In genomic region chr22:25852223-25852622, GRCh38 we compare ENCODE assay signal across 24 cellular contexts.
A peak's percentile ranks its signal among the peaks of the same experiment; 100 is the strongest.
DNase-seq lines count a peak whose midpoint lies in the region; ATAC-seq, FAIRE-seq and TF ChIP-seq lines count a peak whose summit lies in the region.
"Had no signal": no experiment of that assay in that cellular context is flagged by ENCODE, and none has a peak within 500 bp of the region (broad histone marks: within the 10 kb centered on the region; RNA-seq: fewer than 3 reads in every experiment).

No MANE protein-coding gene starts in this region.

- peaks cover 70% of the 10 kb centered on the region for H3K36me3 ChIP-seq in OCI-LY3 (replicated peaks; ENCODE audit: low read depth, low read length)
- peaks cover 22% of the 10 kb centered on the region; the same call in 2 of the 3 replicates for H3K36me3 ChIP-seq in K562 (ENCODE audit: control insufficient read depth, insufficient read depth, low read length)
- H3K36me3 ChIP-seq in GM23338 (ENCODE audit: insufficient read depth), result no peaks in the 10 kb centered on the region
- H3K36me3 ChIP-seq: BE2C, BLaER1 had no signal

- no peak for DNase-seq in K562 (ENCODE audit: extremely low read depth in 1 of 4, low spot score in 3 of 4)
- no peak for DNase-seq in urothelium cell line (ENCODE audit: low spot score)
- DNase-seq in activated effector memory CD4-positive, alpha-beta T cell treated with Interleukin-2 at 50 U/mL for 16 hours, result no peak
- no peak for DNase-seq in GM23338 (ENCODE audit: low spot score)
- DNase-seq in T-helper 9 cell, result no peak
- DNase-seq: 8988T; ACHN; BE2C; C1 segment of cervical spinal cord; CD4-positive, alpha-beta memory T cell; CD4-positive, CD25-positive, alpha-beta regulatory T cell; CD8-positive, alpha-beta memory T cell; COR-L47; DMS 273 treated with DMSO at 0.1 percent for 48 hours; DMS153; DMS53; DND-41; EL; GDM1 had no signal

- TF ChIP-seq POLR2A in K562 (conservative IDR thresholded peaks at IDR 0.05), result no peak

- H3K4me1 Mint-ChIP-seq in GM23338, result no peaks in the 10 kb centered on the region
- H3K4me1 Mint-ChIP-seq: CD14-positive monocyte; CD4-positive, alpha-beta memory T cell; CD4-positive, CD25-positive, alpha-beta regulatory T cell; CD8-positive, alpha-beta memory T cell had no signal

- H3K27me3 Mint-ChIP-seq in GM23338 (ENCODE audit: insufficient read depth, low read depth, poor library complexity), result peaks cover 4% of the 10 kb centered on the region
- H3K27me3 Mint-ChIP-seq: CD4-positive, CD25-positive, alpha-beta regulatory T cell had no signal

- BruUV-seq in K562 (replicated peaks; lab: Mats Ljungman, UMichigan), result no TSS peak

- TF ChIP-seq CTCF in OCI-LY3 (IDR thresholded peaks at IDR 0.05; ENCODE audit: low read depth, low read length), result no peak
- TF ChIP-seq CTCF in K562 (IDR thresholded peaks at IDR 0.05 in 2 of 3, conservative IDR thresholded peaks at IDR 0.05 in 1 of 3; ENCODE audit: insufficient read depth in 2 of 3, low read depth in 1 of 3, low read length in 3 of 3), result no peak
- no peak for TF ChIP-seq CTCF in GM23338 (conservative IDR thresholded peaks at IDR 0.05; ENCODE audit: low read depth in 2 of 2)

- H3F3A ChIP-seq in GM23338 (replicated peaks; ENCODE audit: low read depth), result no peaks in the 10 kb centered on the region

- no peaks in the 10 kb centered on the region for H3K9me2 ChIP-seq in GM23338 (ENCODE audit: insufficient read depth)

- in situ Hi-C loops in K562 (cut with MboI), result no loop called here

- H3K9ac ChIP-seq in OCI-LY3 (ENCODE audit: low read length) (peak overlapping the region; percentile 55; the same call in 1 of the 2 replicates), K562 (ENCODE audit: insufficient read depth in 1 of 2, low read depth in 2 of 2, low read length in 2 of 2) (no peak overlapping the region)
- H3K9ac ChIP-seq: BLaER1 had no signal

- TF ChIP-seq RAD21 in K562 (CRISPR knock-in tag; conservative IDR thresholded peaks at IDR 0.05 in 1 of 2, IDR thresholded peaks at IDR 0.05 in 1 of 2), result no peak

- H3K27me3 ChIP-seq in OCI-LY3 (ENCODE audit: low read depth, low read length) (no peaks in the 10 kb centered on the region), K562 (ENCODE audit: control insufficient read depth in 2 of 2, insufficient read depth in 2 of 2, low read length in 2 of 2) (no peaks in the 10 kb centered on the region), GM23338 (ENCODE audit: insufficient read depth) (no peaks in the 10 kb centered on the region)
- H3K27me3 ChIP-seq: BE2C, BLaER1 had no signal

- no peak overlapping the region for H3K4me3 ChIP-seq in OCI-LY3 (ENCODE audit: low read length)
- H3K4me3 ChIP-seq in K562, result no peak overlapping the region
- H3K4me3 ChIP-seq in GM23338, result no peak overlapping the region
- H3K4me3 ChIP-seq: BLaER1 had no signal

- CTCF ChIA-PET in K562 (lab: Yijun Ruan, JAX; ENCODE audit: low intra/inter-chr PET ratio), result no interaction called here

- FAIRE-seq in K562 (lab: Jason Lieb, UNC) (no peak), urothelium cell line (lab: Jason Lieb, UNC) (peak; percentile 32)
- FAIRE-seq: A204.1, GM12891 had no signal

- 98% methylated on average over 4 of the region's 4 CpGs for WGBS in K562 (ENCODE audit: insufficient coverage, low coverage, missing lambda C conversion rate)

- H2AFZ ChIP-seq in OCI-LY3 (ENCODE audit: low read depth, low read length), result no peak overlapping the region
- H2AFZ ChIP-seq in K562 (ENCODE audit: low read depth, low read length), result no peak overlapping the region
- H2AFZ ChIP-seq in GM23338, result no peak overlapping the region

- H3K27ac Mint-ChIP-seq in GM23338, result no peak overlapping the region
- H3K27ac Mint-ChIP-seq: CD14-positive monocyte; CD4-positive, alpha-beta memory T cell; CD4-positive, CD25-positive, alpha-beta regulatory T cell; CD8-positive, alpha-beta memory T cell had no signal

- no peak overlapping the region for H3K4me3 Mint-ChIP-seq in GM23338
- H3K4me3 Mint-ChIP-seq: CD14-positive monocyte; CD4-positive, alpha-beta memory T cell; CD4-positive, CD25-positive, alpha-beta regulatory T cell; CD8-positive, alpha-beta memory T cell had no signal

- peak overlapping the region; percentile 93 for H3K27ac ChIP-seq in OCI-LY3 (ENCODE audit: low read length)
- no peak overlapping the region for H3K27ac ChIP-seq in K562 (ENCODE audit: extremely low read depth, low read depth, low read length)
- no peak overlapping the region for H3K27ac ChIP-seq in GM23338 (ENCODE audit: low read depth)
- H3K27ac ChIP-seq: BLaER1 had no signal

- no peaks in the 10 kb centered on the region for H3K9me3 Mint-ChIP-seq in GM23338
- H3K9me3 Mint-ChIP-seq: CD14-positive monocyte; CD4-positive, CD25-positive, alpha-beta regulatory T cell had no signal

- no peaks in the 10 kb centered on the region for H3K79me2 ChIP-seq in OCI-LY3 (ENCODE audit: low read length)
- no peaks in the 10 kb centered on the region for H3K79me2 ChIP-seq in K562 (ENCODE audit: control insufficient read depth, insufficient read depth, low read length)
- no peaks in the 10 kb centered on the region for H3K79me2 ChIP-seq in GM23338 (replicated peaks; ENCODE audit: insufficient read depth)

- no peaks in the 10 kb centered on the region for H3K9me3 ChIP-seq in OCI-LY3 (ENCODE audit: insufficient read depth, low read length)
- H3K9me3 ChIP-seq in K562 (replicated peaks; ENCODE audit: control insufficient read depth, insufficient read depth, low read depth, low read length), result no peaks in the 10 kb centered on the region
- H3K9me3 ChIP-seq: BE2C, BLaER1 had no signal

- ATAC-seq in K562 (no peak), GM23338 (no peak)

- H3K36me3 Mint-ChIP-seq in GM23338 (ENCODE audit: low read depth), result no peaks in the 10 kb centered on the region
- H3K36me3 Mint-ChIP-seq: CD14-positive monocyte; CD4-positive, alpha-beta memory T cell; CD4-positive, CD25-positive, alpha-beta regulatory T cell; CD8-positive, alpha-beta memory T cell had no signal

- POLR2A ChIA-PET in K562 (lab: Yijun Ruan, JAX), result interaction anchor here (1.0 kb wide), 1 partner anchor 479 kb away, joined by 4 read pairs; no protein-coding TSS in a partner anchor

- intact Hi-C loops in K562 (cut with micrococcal nuclease), result no loop called here

- H4K20me1 ChIP-seq in OCI-LY3 (ENCODE audit: insufficient read depth, low read length) (no peaks in the 10 kb centered on the region), K562 (replicated peaks; ENCODE audit: control insufficient read depth, insufficient read depth, low read length) (no peaks in the 10 kb centered on the region), GM23338 (replicated peaks; ENCODE audit: insufficient read depth) (no peaks in the 10 kb centered on the region)
- H4K20me1 ChIP-seq: BLaER1 had no signal

- H3K4me1 ChIP-seq in OCI-LY3 (ENCODE audit: low read length), result peaks cover 39% of the 10 kb centered on the region
- peaks cover 0 to 11% of the 10 kb centered on the region in 2 experiments; a peak in 3 of 5 replicates for H3K4me1 ChIP-seq in K562 (replicated peaks in 1 of 2; ENCODE audit: control insufficient read depth in 2 of 2, insufficient read depth in 2 of 2, low read length in 2 of 2)
- no peaks in the 10 kb centered on the region for H3K4me1 ChIP-seq in GM23338 (ENCODE audit: insufficient read depth)
- H3K4me1 ChIP-seq: BE2C, BLaER1 had no signal

- H3K4me2 ChIP-seq in OCI-LY3 (ENCODE audit: low read length), result peak overlapping the region; percentile 65
- no peak overlapping the region for H3K4me2 ChIP-seq in K562 (ENCODE audit: insufficient read depth, low read length)
- no peak overlapping the region for H3K4me2 ChIP-seq in GM23338
- H3K4me2 ChIP-seq: BLaER1 had no signal

- TF ChIP-seq EP300 in K562 (IDR thresholded peaks at IDR 0.05; ENCODE audit: low read length), result no peak

- H3K9me1 ChIP-seq in K562 (ENCODE audit: control insufficient read depth, insufficient read depth, low read length), result no peaks in the 10 kb centered on the region

TF ChIP-seq in K562, 482 proteins besides CTCF, POLR2A, EP300 and RAD21:
- TF ChIP-seq HMG20B (CRISPR knock-in tag; IDR thresholded peaks at IDR 0.05), result no peak
- peak; percentile 72 for TF ChIP-seq ZNF24 (IDR thresholded peaks at IDR 0.05)
- TF ChIP-seq ZNF12 (CRISPR knock-in tag; IDR thresholded peaks at IDR 0.05), result no peak
TF ChIP-seq in K562: peak in this region for 1.

TF ChIP-seq in GM23338, 12 proteins besides CTCF, POLR2A, EP300 and RAD21 (continues in another document):
- TF ChIP-seq STAT1 (IDR thresholded peaks at IDR 0.05; ENCODE audit: unreplicated experiment) (no peak), ETS1 (IDR thresholded peaks at IDR 0.05) (no peak), EZH2phosphoT487 (IDR thresholded peaks at IDR 0.05; ENCODE audit: unreplicated experiment) (no peak), ZNF114 (CRISPR knock-in tag; IDR thresholded peaks at IDR 0.05) (no peak), EZH2 (IDR thresholded peaks at IDR 0.05; ENCODE audit: low read depth, unreplicated experiment) (no peak), CREB1 (CRISPR knock-in tag; IDR thresholded peaks at IDR 0.05; ENCODE audit: low read depth) (no peak), JUNB (IDR thresholded peaks at IDR 0.05; ENCODE audit: unreplicated experiment) (no peak), NANOG (IDR thresholded peaks at IDR 0.05; ENCODE audit: borderline replicate concordance) (no peak)
